In genomic region chr18:77054606-77055428, GRCh38 we compare ENCODE assay signal across 8 cellular contexts.
A peak's percentile ranks its signal among the peaks of the same experiment; 100 is the strongest.
DNase-seq lines count a peak whose midpoint lies in the region; ATAC-seq and TF ChIP-seq lines count a peak whose summit lies in the region.

No MANE protein-coding gene starts in this region.

- peak overlapping the region; percentile 98 for H3K27ac Mint-ChIP-seq in CD8-positive, alpha-beta T cell
- H3K27ac Mint-ChIP-seq in activated T-helper 17 cell treated with anti-CD3 and anti-CD28 coated beads, Interleukin-2, amount 50 U/mL, for 72 hours, result peak overlapping the region; percentile 96

- POLR2A ChIA-PET in CD8-positive, alpha-beta T cell (lab: Charles Lee), result interaction anchor here (0.7 to 3.2 kb wide), 14 partner anchors 8 to 156 kb away, joined by 3 to 27 read pairs (median 4); partner anchors contain the start of gene MBP

- H3K4me3 Mint-ChIP-seq in CD8-positive, alpha-beta T cell, result peak overlapping the region; percentile 71
- H3K4me3 Mint-ChIP-seq in activated T-helper 17 cell treated with anti-CD3 and anti-CD28 coated beads, Interleukin-2, amount 50 U/mL, for 72 hours, result peak overlapping the region; percentile 83

- no peaks in the 10 kb centered on the region for H3K36me3 ChIP-seq in CD8-positive, alpha-beta T cell (ENCODE audit: insufficient read depth, low read length)
- no peaks in the 10 kb centered on the region for H3K36me3 ChIP-seq in Peyer's patch

- CTCF ChIA-PET in CD8-positive, alpha-beta T cell (lab: Charles Lee), result interaction anchor here (0.5 to 5.0 kb wide), 29 partner anchors 9 to 252 kb away, joined by 3 to 42 read pairs (median 3); no protein-coding TSS in a partner anchor

- H3K9me3 ChIP-seq in CD8-positive, alpha-beta T cell (ENCODE audit: low read length), result no peaks in the 10 kb centered on the region
- no peaks in the 10 kb centered on the region for H3K9me3 ChIP-seq in Peyer's patch

- H3K9me3 Mint-ChIP-seq in CD8-positive, alpha-beta T cell, result no peaks in the 10 kb centered on the region
- H3K9me3 Mint-ChIP-seq in activated T-helper 17 cell treated with anti-CD3 and anti-CD28 coated beads, Interleukin-2, amount 50 U/mL, for 72 hours, result no peaks in the 10 kb centered on the region

- H3K36me3 Mint-ChIP-seq in CD8-positive, alpha-beta T cell, result peaks cover 18% of the 10 kb centered on the region
- peaks cover 47% of the 10 kb centered on the region for H3K36me3 Mint-ChIP-seq in activated T-helper 17 cell treated with anti-CD3 and anti-CD28 coated beads, Interleukin-2, amount 50 U/mL, for 72 hours (ENCODE audit: low read depth)

- TF ChIP-seq CTCF in CD8-positive, alpha-beta T cell (IDR thresholded peaks at IDR 0.05), result peak; percentile 53
- TF ChIP-seq CTCF in Peyer's patch (IDR thresholded peaks at IDR 0.05) (peak; percentile 39 to 79 (median 62)), fibroblast of pulmonary artery (IDR thresholded peaks at IDR 0.05; ENCODE audit: low read length, missing control alignments) (peak; percentile 94)

- peaks cover 64% of the 10 kb centered on the region for H3K4me1 ChIP-seq in CD8-positive, alpha-beta T cell (ENCODE audit: insufficient read depth, low read length)
- H3K4me1 ChIP-seq in Peyer's patch, result peaks cover 19 to 57% (median 43%) of the 10 kb centered on the region in 4 donors

- no peaks in the 10 kb centered on the region for H3K27me3 ChIP-seq in CD8-positive, alpha-beta T cell (ENCODE audit: insufficient read depth, low read length)
- H3K27me3 ChIP-seq in Peyer's patch, result no peaks in the 10 kb centered on the region

- peak overlapping the region; percentile 44 for H3K4me3 ChIP-seq in CD8-positive, alpha-beta T cell (ENCODE audit: low read depth, low read length)
- H3K4me3 ChIP-seq in Peyer's patch (peak overlapping the region in 3 of 4 donors; percentile 0 to 17 (median 7)), fibroblast of pulmonary artery (replicated peaks; ENCODE audit: low read depth, low read length) (peak overlapping the region; percentile 12)

- peak; percentile 78 for ATAC-seq in CD8-positive, alpha-beta T cell
- ATAC-seq in GM19438 (IDR thresholded peaks at IDR 0.05; ENCODE audit: low read depth, unreplicated experiment) (peak; percentile 77), HG03558 (IDR thresholded peaks at IDR 0.05; ENCODE audit: extremely low read depth, unreplicated experiment) (peak; percentile 60)
- peak; percentile 81 for ATAC-seq in activated T-helper 17 cell treated with anti-CD3 and anti-CD28 coated beads, Interleukin-2, amount 50 U/mL, for 72 hours (replicated peaks)

- intact Hi-C loops in CD8-positive, alpha-beta T cell (cut with DNase I, micrococcal nuclease), result loop anchor here (1.0 to 5.0 kb wide), 7 partner anchors 11 to 253 kb away; partner anchors contain the start of gene MBP (in 1 of the 2)

- peak overlapping the region; percentile 80 for H3K27ac ChIP-seq in CD8-positive, alpha-beta T cell (ENCODE audit: low read depth, low read length)
- H3K27ac ChIP-seq in Peyer's patch (peak overlapping the region; percentile 78 to 91 (median 84)), substantia nigra (ENCODE audit: low read depth, low read length, poor library complexity, severe bottlenecking) (peak overlapping the region; percentile 98)

- peaks cover 69% of the 10 kb centered on the region for H3K4me1 Mint-ChIP-seq in CD8-positive, alpha-beta T cell (ENCODE audit: low read depth)
- H3K4me1 Mint-ChIP-seq in activated T-helper 17 cell treated with anti-CD3 and anti-CD28 coated beads, Interleukin-2, amount 50 U/mL, for 72 hours, result peaks cover 47% of the 10 kb centered on the region

- no peaks in the 10 kb centered on the region for H3K27me3 Mint-ChIP-seq in CD8-positive, alpha-beta T cell (ENCODE audit: low read depth)
- no peaks in the 10 kb centered on the region for H3K27me3 Mint-ChIP-seq in activated T-helper 17 cell treated with anti-CD3 and anti-CD28 coated beads, Interleukin-2, amount 50 U/mL, for 72 hours

- no peak for TF ChIP-seq POLR2A in Peyer's patch (IDR thresholded peaks at IDR 0.05)

- peak; percentile 68 to 88 (median 77) for DNase-seq in CD8-positive, alpha-beta T cell
- DNase-seq in Peyer's patch, result peak; percentile 82 to 96 (median 93)
- DNase-seq in fibroblast of pulmonary artery (ENCODE audit: low read depth), result peak; percentile 94
- DNase-seq in non-pigmented ciliary epithelial cell (ENCODE audit: low read depth), result peak; percentile 80
- peak in 48 of 49 donors; percentile 31 to 94 (median 82) for DNase-seq in substantia nigra (lab: John Stamatoyannopoulos, UW)

Comparison
In these comparisons a context has a peak if more than half of its experiments do, and no peak if none do; other contexts are left out.
1. Peak in every context shown above with its lines: DNase-seq, ATAC-seq, H3K4me3 ChIP-seq and H3K27ac ChIP-seq.